ENCODE assay signal across 8 cellular contexts in the genomic region with DNA sequence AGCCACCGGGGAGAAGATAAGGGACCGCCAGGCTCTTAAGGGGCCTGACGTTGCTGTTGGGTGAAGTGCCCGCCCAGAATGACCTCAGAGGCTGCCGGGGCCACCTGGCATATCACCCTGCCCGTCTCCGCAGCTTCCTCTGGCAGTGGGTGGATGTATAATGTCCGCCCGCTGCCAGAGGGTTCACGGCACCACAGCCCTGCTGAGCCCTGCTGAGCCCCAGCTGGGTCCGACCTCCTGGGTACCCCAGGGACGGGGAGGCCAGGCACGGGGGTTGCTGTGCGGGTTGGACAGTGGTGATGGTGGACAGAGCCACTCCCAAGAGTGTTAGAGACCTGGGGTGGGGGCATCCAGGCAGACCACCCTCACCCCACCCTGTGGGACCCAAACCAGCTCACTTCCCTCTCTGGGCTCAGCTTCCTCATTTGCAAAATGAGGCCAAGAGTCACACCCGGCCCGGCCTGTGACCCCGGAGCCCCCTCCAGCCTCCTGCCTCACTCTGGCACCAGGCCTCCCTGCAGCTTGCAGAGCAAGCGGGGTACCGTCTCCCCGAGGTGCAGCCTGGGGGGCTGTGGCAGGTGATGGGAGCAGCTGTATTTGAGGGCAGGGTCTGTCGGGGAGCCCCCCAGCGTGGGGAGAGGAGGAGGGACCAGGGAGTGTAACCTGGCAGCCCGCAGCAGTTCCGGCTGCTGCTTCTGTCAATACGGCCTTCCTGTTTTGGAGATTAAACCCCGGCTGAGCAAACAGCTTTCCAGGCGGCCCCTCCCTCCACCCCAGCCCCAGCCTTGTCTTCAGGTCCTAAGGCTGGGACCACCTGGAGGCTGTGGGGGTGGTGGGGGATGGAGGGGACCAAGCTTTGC.
DNase-seq lines count a peak whose midpoint lies in the region; ATAC-seq lines count a peak whose summit lies in the region.

No MANE protein-coding gene starts in this region.

- DNase-seq in DMS79 treated with DMSO at 0.1 percent for 48 hours (lab: John Stamatoyannopoulos, UW) (peak; percentile 11), DMS79 (lab: John Stamatoyannopoulos, UW) (no peak), OCI-M1 (lab: John Stamatoyannopoulos, UW) (peak; percentile 13), T1000 (lab: John Stamatoyannopoulos, UW) (no peak)
- DNase-seq in activated gamma-delta T cell treated with anti-CD3 and anti-CD28 coated beads, Interleukin-2, amount 50 U/mL, for 16 hours (ENCODE audit: low read depth) = peak; percentile 51

- H3K9ac ChIP-seq in mucosa of rectum (ENCODE audit: low read depth in 1 of 2, low read length in 2 of 2) = peak overlapping the region in 1 of 2 donors; percentile 54

- no peak for ATAC-seq in GM18870 (IDR thresholded peaks at IDR 0.05; ENCODE audit: unreplicated experiment)
- ATAC-seq in GM18520 (IDR thresholded peaks at IDR 0.05; ENCODE audit: unreplicated experiment) = no peak

- no peaks in the 10 kb centered on the region for H3K27me3 ChIP-seq in mucosa of rectum (ENCODE audit: control insufficient read depth in 2 of 2, insufficient read depth in 2 of 2, low read length in 2 of 2)

- no peaks in the 10 kb centered on the region for H3K9me3 ChIP-seq in mucosa of rectum (ENCODE audit: control insufficient read depth in 2 of 2, low read length in 2 of 2)

- H3K4me1 ChIP-seq in mucosa of rectum (ENCODE audit: control insufficient read depth in 2 of 2, insufficient read depth in 2 of 2, low read length in 2 of 2) = peaks cover 23 to 27% of the 10 kb centered on the region in 2 donors

- no peak overlapping the region for H3K4me3 ChIP-seq in mucosa of rectum (ENCODE audit: low read length in 2 of 2)

- H3K36me3 ChIP-seq in mucosa of rectum (ENCODE audit: control insufficient read depth in 2 of 2, insufficient read depth in 2 of 2, low read length in 2 of 2) = no peaks in the 10 kb centered on the region

- peak overlapping the region; percentile 50 to 79 for H3K27ac ChIP-seq in mucosa of rectum (ENCODE audit: low read depth in 2 of 2, low read length in 2 of 2)

Comparison
In these comparisons a context has a peak if more than half of its experiments do, and no peak if none do; other contexts are left out.
1. DNase-seq: peak in DMS79 treated with DMSO at 0.1 percent for 48 hours (single experiment), OCI-M1 (single experiment) and activated gamma-delta T cell treated with anti-CD3 and anti-CD28 coated beads, Interleukin-2, amount 50 U/mL, for 16 hours (single experiment); none in DMS79 (single experiment) and T1000 (single experiment).